ENCODE assay signal across 19 cellular contexts in genomic region chr15:38885001-38885400, GRCh38.
DNase-seq lines count a peak whose midpoint lies in the region; TF ChIP-seq lines count a peak whose summit lies in the region.
"Had no signal": no experiment of that assay in that cellular context is flagged by ENCODE, and none has a peak within 500 bp of the region (broad histone marks: within the 10 kb centered on the region; RNA-seq: fewer than 3 reads in every experiment).

No MANE protein-coding gene starts in this region.

- no peak for TF ChIP-seq POLR2A in tibial nerve (IDR thresholded peaks at IDR 0.05)

- H2AFZ ChIP-seq in SK-N-SH (ENCODE audit: low read depth) (no peak overlapping the region), trophoblast cell (ENCODE audit: insufficient read depth, low read length, poor library complexity) (no peak overlapping the region), neural progenitor cell (replicated peaks) (no peak overlapping the region)

- H3K4me3 ChIP-seq in SK-N-SH (ENCODE audit: low read depth in 2 of 2, low read length in 1 of 2), result no peak overlapping the region
- H3K4me3 ChIP-seq in fibroblast of mammary gland (ENCODE audit: control insufficient read depth, low read depth, low read length), result no peak overlapping the region
- H3K4me3 ChIP-seq in trophoblast cell (ENCODE audit: low read depth, low read length), result no peak overlapping the region
- no peak overlapping the region for H3K4me3 ChIP-seq in neural progenitor cell
- H3K4me3 ChIP-seq in tibial nerve, result no peak overlapping the region
- H3K4me3 ChIP-seq: adrenal gland, BLaER1, lung had no signal

- H3K36me3 Mint-ChIP-seq in neural progenitor cell, result no peaks in the 10 kb centered on the region
- H3K36me3 Mint-ChIP-seq in nephron progenitor cell (ENCODE audit: low read depth), result no peaks in the 10 kb centered on the region
- H3K36me3 Mint-ChIP-seq: stimulated activated memory B cell treated with anti-CD40 and anti-IgM and Interleukin-4, amounts not matched to agents 10 μg/mL and 1 μg/mL and 100 μg/mL, for 72 hours had no signal

- H3K4me2 ChIP-seq in SK-N-SH, result peak overlapping the region; percentile 48; the same call in 1 of the 2 replicates
- no peak overlapping the region for H3K4me2 ChIP-seq in trophoblast cell (ENCODE audit: low read length)
- no peak overlapping the region for H3K4me2 ChIP-seq in neural progenitor cell
- H3K4me2 ChIP-seq: BLaER1 had no signal

- POLR2A ChIA-PET in SK-N-SH (lab: Yijun Ruan, JAX), result no interaction called here

- H3K27ac Mint-ChIP-seq in neural progenitor cell, result no peak overlapping the region
- no peak overlapping the region for H3K27ac Mint-ChIP-seq in nephron progenitor cell
- H3K27ac Mint-ChIP-seq: activated CD8-positive, alpha-beta T cell treated with anti-CD3 and anti-CD28 coated beads for 36 hours; dendritic cell treated with granulocyte-macrophage colony-stimulating factor and Interleukin-4, amounts not matched to agents 40 ng/mL and 50 ng/mL, for 4 days; stimulated activated memory B cell treated with anti-CD40 and anti-IgM and Interleukin-4, amounts not matched to agents 10 μg/mL and 1 μg/mL and 100 μg/mL, for 72 hours had no signal

- H2BK12ac ChIP-seq in trophoblast cell (ENCODE audit: low read length), result no peak overlapping the region

- no peaks in the 10 kb centered on the region for H3K9me2 ChIP-seq in SK-N-SH

- H4K91ac ChIP-seq in trophoblast cell (ENCODE audit: low read depth, low read length), result no peak overlapping the region

- 34% methylated on average over 3 of the region's 3 CpGs for WGBS in SK-N-SH (ENCODE audit: low lambda C conversion rate)
- no CpG with 5 or more reads among the region's 3 CpGs for WGBS in trophoblast cell (ENCODE audit: extremely low coverage, insufficient coverage, insufficient read length)
- WGBS in tibial nerve, 2 donors, result 27 to 29% methylated on average over 3 of the region's 3 CpGs

- H3K27ac ChIP-seq in SK-N-SH (ENCODE audit: low read depth in 2 of 2, low read length in 1 of 2) (peak overlapping the region; percentile 93 to 100), trophoblast cell (ENCODE audit: low read depth, low read length) (peak overlapping the region; percentile 60), neural progenitor cell (no peak overlapping the region), tibial nerve (peak overlapping the region in 1 of 4 donors; percentile 14)
- H3K27ac ChIP-seq: adrenal gland, BLaER1, HL-60 had no signal

- no peaks in the 10 kb centered on the region for H3K36me3 ChIP-seq in SK-N-SH (replicated peaks in 1 of 2; ENCODE audit: control insufficient read depth in 1 of 2, insufficient read depth in 2 of 2, low read length in 1 of 2)
- H3K36me3 ChIP-seq in trophoblast cell (ENCODE audit: control insufficient read depth in 1 of 2, insufficient read depth in 2 of 2, low read length in 2 of 2), result no peaks in the 10 kb centered on the region
- no peaks in the 10 kb centered on the region for H3K36me3 ChIP-seq in neural progenitor cell
- no peaks in the 10 kb centered on the region for H3K36me3 ChIP-seq in tibial nerve
- H3K36me3 ChIP-seq: adrenal gland, BLaER1 had no signal

- H3K27me3 Mint-ChIP-seq in neural progenitor cell (ENCODE audit: insufficient read depth, low read depth) (no peaks in the 10 kb centered on the region), nephron progenitor cell (ENCODE audit: low read depth, poor library complexity) (peaks cover 10% of the 10 kb centered on the region)
- H3K27me3 Mint-ChIP-seq: dendritic cell treated with granulocyte-macrophage colony-stimulating factor and Interleukin-4, amounts not matched to agents 40 ng/mL and 50 ng/mL, for 4 days; stimulated activated memory B cell treated with anti-CD40 and anti-IgM and Interleukin-4, amounts not matched to agents 10 μg/mL and 1 μg/mL and 100 μg/mL, for 72 hours had no signal

- H3K4me1 ChIP-seq in SK-N-SH (ENCODE audit: control insufficient read depth in 1 of 2, insufficient read depth in 2 of 2, low read depth in 1 of 2, low read length in 1 of 2) (peaks cover 32 to 41% of the 10 kb centered on the region in 2 experiments), trophoblast cell (ENCODE audit: control insufficient read depth in 1 of 2, insufficient read depth in 2 of 2, low read length in 2 of 2) (peaks cover 4 to 12% of the 10 kb centered on the region in 2 experiments), neural progenitor cell (peaks cover 6% of the 10 kb centered on the region), tibial nerve (peaks cover 0 to 42% (median 7%) of the 10 kb centered on the region in 4 donors)
- H3K4me1 ChIP-seq: BLaER1 had no signal

- no peak overlapping the region for H3K4me3 Mint-ChIP-seq in neural progenitor cell
- H3K4me3 Mint-ChIP-seq in nephron progenitor cell, result no peak overlapping the region
- H3K4me3 Mint-ChIP-seq: activated CD8-positive, alpha-beta T cell treated with anti-CD3 and anti-CD28 coated beads for 36 hours; dendritic cell treated with granulocyte-macrophage colony-stimulating factor and Interleukin-4, amounts not matched to agents 40 ng/mL and 50 ng/mL, for 4 days; stimulated activated memory B cell treated with anti-CD40 and anti-IgM and Interleukin-4, amounts not matched to agents 10 μg/mL and 1 μg/mL and 100 μg/mL, for 72 hours had no signal

- peak overlapping the region; percentile 38 for H2BK120ac ChIP-seq in trophoblast cell (ENCODE audit: insufficient read depth, low read length, poor library complexity)

- H3K23ac ChIP-seq in trophoblast cell (ENCODE audit: low read length), result no peak overlapping the region

- TF ChIP-seq EP300 in SK-N-SH (IDR thresholded peaks at IDR 0.05; ENCODE audit: borderline replicate concordance in 1 of 2, low read depth in 1 of 2, low read length in 1 of 2) (peak in 1 of 2 experiments; percentile 51; a peak in 1 of 4 replicates), tibial nerve (IDR thresholded peaks at IDR 0.05) (no peak)

- DNase-seq in GM04504 (ENCODE audit: low read depth) (peak; percentile 51), SK-N-SH (no peak), fibroblast of mammary gland (ENCODE audit: low read depth) (peak; percentile 48), trophoblast cell (peak in 1 of 2 donors; percentile 22), neural progenitor cell (ENCODE audit: low spot score) (no peak), nephron progenitor cell (no peak), tibial nerve (ENCODE audit: low spot score in 2 of 2) (no peak)
- DNase-seq: activated CD8-positive, alpha-beta T cell treated with anti-CD3 and anti-CD28 coated beads for 36 hours; adrenal gland; DMS53; Kasumi-1; NCI-H187; NCI-H510A; SW 1271 had no signal

- peaks cover 4% of the 10 kb centered on the region for H3K79me1 ChIP-seq in trophoblast cell (ENCODE audit: low read length)

- CTCF ChIA-PET in SK-N-SH (lab: Yijun Ruan, JAX), result interaction anchor here (0.7 to 1.9 kb wide), 4 partner anchors 12 to 872 kb away, joined by 3 to 6 read pairs (median 4); no protein-coding TSS in a partner anchor

- no peak overlapping the region for H3K4ac ChIP-seq in trophoblast cell (ENCODE audit: low read depth, low read length)

- no peak for TF ChIP-seq RAD21 in SK-N-SH (IDR thresholded peaks at IDR 0.05; ENCODE audit: low read length)

- no peak overlapping the region for H3K18ac ChIP-seq in trophoblast cell (ENCODE audit: low read length)

- H3K14ac ChIP-seq in trophoblast cell (ENCODE audit: low read length), result no peak overlapping the region

- H3K27me3 ChIP-seq in SK-N-SH (ENCODE audit: insufficient read depth), result no peaks in the 10 kb centered on the region
- H3K27me3 ChIP-seq in trophoblast cell (ENCODE audit: insufficient read depth, low read length), result no peaks in the 10 kb centered on the region
- H3K27me3 ChIP-seq in neural progenitor cell, result no peaks in the 10 kb centered on the region
- no peaks in the 10 kb centered on the region for H3K27me3 ChIP-seq in tibial nerve
- H3K27me3 ChIP-seq: adrenal gland, BLaER1 had no signal

- H3K9ac ChIP-seq in SK-N-SH (peak overlapping the region; percentile 66), trophoblast cell (ENCODE audit: low read length) (no peak overlapping the region), neural progenitor cell (no peak overlapping the region)
- H3K9ac ChIP-seq: BLaER1 had no signal

- H2AK5ac ChIP-seq in trophoblast cell (ENCODE audit: low read length), result no peak overlapping the region

- peaks cover 40% of the 10 kb centered on the region for H3F3A ChIP-seq in SK-N-SH (replicated peaks; ENCODE audit: insufficient read depth)
- no peaks in the 10 kb centered on the region for H3F3A ChIP-seq in neural progenitor cell (ENCODE audit: low read depth)

- no peaks in the 10 kb centered on the region for H4K20me1 ChIP-seq in SK-N-SH (ENCODE audit: insufficient read depth)
- no peaks in the 10 kb centered on the region for H4K20me1 ChIP-seq in neural progenitor cell (ENCODE audit: low read depth)
- H4K20me1 ChIP-seq: BLaER1 had no signal

- H3K79me2 ChIP-seq in SK-N-SH (ENCODE audit: insufficient read depth) (no peaks in the 10 kb centered on the region), trophoblast cell (ENCODE audit: control insufficient read depth, insufficient read depth, low read length, poor library complexity) (no peaks in the 10 kb centered on the region), neural progenitor cell (ENCODE audit: low read depth) (no peaks in the 10 kb centered on the region)

- TF ChIP-seq CTCF in SK-N-SH (IDR thresholded peaks at IDR 0.05) (no peak), fibroblast of mammary gland (conservative IDR thresholded peaks at IDR 0.05; ENCODE audit: control insufficient read depth, insufficient read depth, low read depth, low read length) (no peak), neural progenitor cell (IDR thresholded peaks at IDR 0.05) (no peak), nephron progenitor cell (IDR thresholded peaks at IDR 0.05) (no peak), tibial nerve (IDR thresholded peaks at IDR 0.05) (no peak)

- H2BK5ac ChIP-seq in trophoblast cell (ENCODE audit: low read depth, low read length, poor library complexity), result peak overlapping the region; percentile 66

- H3K9me3 Mint-ChIP-seq in neural progenitor cell (no peaks in the 10 kb centered on the region), nephron progenitor cell (peaks cover 5% of the 10 kb centered on the region)
- H3K9me3 Mint-ChIP-seq: activated CD8-positive, alpha-beta T cell treated with anti-CD3 and anti-CD28 coated beads for 36 hours; stimulated activated memory B cell treated with anti-CD40 and anti-IgM and Interleukin-4, amounts not matched to agents 10 μg/mL and 1 μg/mL and 100 μg/mL, for 72 hours had no signal

- H3K9me3 ChIP-seq in SK-N-SH (no peaks in the 10 kb centered on the region), trophoblast cell (ENCODE audit: insufficient read depth, low read depth, low read length) (no peaks in the 10 kb centered on the region), neural progenitor cell (ENCODE audit: low read depth) (no peaks in the 10 kb centered on the region), tibial nerve (no peaks in the 10 kb centered on the region)
- H3K9me3 ChIP-seq: adrenal gland, BLaER1 had no signal

- H4K8ac ChIP-seq in trophoblast cell (ENCODE audit: low read depth, low read length), result no peak overlapping the region

- H3K4me1 Mint-ChIP-seq in neural progenitor cell (no peaks in the 10 kb centered on the region), nephron progenitor cell (peaks cover 8% of the 10 kb centered on the region)
- H3K4me1 Mint-ChIP-seq: stimulated activated memory B cell treated with anti-CD40 and anti-IgM and Interleukin-4, amounts not matched to agents 10 μg/mL and 1 μg/mL and 100 μg/mL, for 72 hours had no signal

- H4K12ac ChIP-seq in trophoblast cell (ENCODE audit: low read depth, low read length), result no peak overlapping the region

Comparison
In these comparisons a context has a peak if more than half of its experiments do, and no peak if none do; other contexts are left out.
1. DNase-seq: peak in GM04504 (single experiment) and fibroblast of mammary gland (single experiment); none in SK-N-SH (single experiment), neural progenitor cell (single experiment), nephron progenitor cell (single experiment) and tibial nerve (0 of 2).